8 cellular contexts compared by ENCODE assay signal in the genomic region with DNA sequence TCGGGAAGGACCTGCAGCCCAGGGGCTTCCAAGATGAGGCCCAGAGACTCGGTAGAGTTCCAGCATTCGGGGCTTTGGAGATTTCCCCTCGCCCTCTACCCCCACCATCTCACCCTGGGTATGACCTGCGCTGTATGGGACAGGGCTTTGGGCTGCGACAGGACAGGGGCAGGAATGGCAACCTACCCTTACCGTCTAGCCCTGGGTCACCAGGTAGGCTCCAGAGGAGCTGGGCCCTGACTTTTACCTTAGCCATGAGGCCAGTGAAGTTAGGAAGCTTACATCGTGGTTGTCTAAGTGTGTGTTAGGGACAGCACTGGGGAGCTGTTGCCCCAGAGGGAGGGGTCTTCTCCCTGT. TPM values are rescaled to one million over a fixed set of nuclear protein-coding genes. Genes with fewer than 3 reads are reported as not detected.
DNase-seq lines count a peak whose midpoint lies in the region; ATAC-seq and TF ChIP-seq lines count a peak whose summit lies in the region.

No MANE protein-coding gene starts in this region.

- no peak for TF ChIP-seq POLR2A in esophagus squamous epithelium (IDR thresholded peaks at IDR 0.05)

- H3F3A ChIP-seq in PC-9 (ENCODE audit: insufficient read depth, low read depth): peaks cover 38% of the 10 kb centered on the region; the same call in 1 of the 2 replicates

- intact Hi-C loops in PC-9 (cut with micrococcal nuclease; ENCODE audit: unreplicated experiment) (no loop called here), esophagus squamous epithelium (cut with DNase I) (no loop called here)

- CTCF ChIA-PET in CD8-positive, alpha-beta memory T cell (lab: Charles Lee): interaction anchor here (0.6 to 14.4 kb wide), 7 partner anchors 8 to 34 kb away, joined by 3 to 156 read pairs (median 5); a partner anchor contains a TSS
- CTCF ChIA-PET in PC-9 (lab: Charles Lee): interaction anchor here (1.2 kb wide), 1 partner anchor 37 kb away, joined by 3 read pairs; no protein-coding TSS in a partner anchor

- H3K27ac ChIP-seq in CD8-positive, alpha-beta memory T cell (ENCODE audit: low read depth, low read length): peak overlapping the region; percentile 80
- no peak overlapping the region for H3K27ac ChIP-seq in PC-9
- peak overlapping the region; percentile 78 to 95 (median 86) for H3K27ac ChIP-seq in esophagus squamous epithelium

- no peaks in the 10 kb centered on the region for H3K79me2 ChIP-seq in PC-9 (ENCODE audit: low read depth)

- no peaks in the 10 kb centered on the region for H3K9me3 ChIP-seq in CD8-positive, alpha-beta memory T cell (ENCODE audit: low read length)
- H3K9me3 ChIP-seq in PC-9 (ENCODE audit: insufficient read depth, low read depth) (no peaks in the 10 kb centered on the region), esophagus squamous epithelium (no peaks in the 10 kb centered on the region)

- H3K4me3 Mint-ChIP-seq in CD8-positive, alpha-beta memory T cell: peak overlapping the region; percentile 78 to 95 (median 91)
- peak overlapping the region; percentile 74 for H3K4me3 Mint-ChIP-seq in osteocyte (ENCODE audit: unreplicated experiment)

- TF ChIP-seq CTCF in PC-9 (conservative IDR thresholded peaks at IDR 0.05): no peak
- TF ChIP-seq CTCF in esophagus squamous epithelium (IDR thresholded peaks at IDR 0.05): no peak
- TF ChIP-seq CTCF in osteocyte (IDR thresholded peaks at IDR 0.05): no peak

- no peaks in the 10 kb centered on the region for H3K9me3 Mint-ChIP-seq in CD8-positive, alpha-beta memory T cell
- H3K9me3 Mint-ChIP-seq in osteocyte (ENCODE audit: unreplicated experiment): no peaks in the 10 kb centered on the region

- 31% methylated on average over 7 of the region's 8 CpGs; no CpG with 5 or more reads in 1 of the 2 donors for WGBS in esophagus squamous epithelium, 2 donors

- H3K27me3 ChIP-seq in CD8-positive, alpha-beta memory T cell (ENCODE audit: insufficient read depth, low read length, poor library complexity, severe bottlenecking): no peaks in the 10 kb centered on the region
- no peaks in the 10 kb centered on the region for H3K27me3 ChIP-seq in PC-9 (ENCODE audit: insufficient read depth, low read depth)
- H3K27me3 ChIP-seq in esophagus squamous epithelium: no peaks in the 10 kb centered on the region

- H3K4me2 ChIP-seq in PC-9: peak overlapping the region; percentile 74

- H3K36me3 Mint-ChIP-seq in CD8-positive, alpha-beta memory T cell: peaks cover 0 to 47% (median 6%) of the 10 kb centered on the region in 3 donors
- H3K36me3 Mint-ChIP-seq in osteocyte (ENCODE audit: unreplicated experiment): no peaks in the 10 kb centered on the region

- H3K4me1 Mint-ChIP-seq in CD8-positive, alpha-beta memory T cell: peaks cover 71 to 85% (median 80%) of the 10 kb centered on the region in 3 donors
- peaks cover 35% of the 10 kb centered on the region for H3K4me1 Mint-ChIP-seq in osteocyte (ENCODE audit: unreplicated experiment)

- no peaks in the 10 kb centered on the region for H3K27me3 Mint-ChIP-seq in CD8-positive, alpha-beta memory T cell
- no peaks in the 10 kb centered on the region for H3K27me3 Mint-ChIP-seq in osteocyte (ENCODE audit: unreplicated experiment)

- ATAC-seq in HG02588 (IDR thresholded peaks at IDR 0.05; ENCODE audit: unreplicated experiment): no peak

- H3K4me3 ChIP-seq in CD8-positive, alpha-beta memory T cell (ENCODE audit: low read length): peak overlapping the region; percentile 82
- H3K4me3 ChIP-seq in PC-9 (peak overlapping the region; percentile 58), esophagus squamous epithelium (peak overlapping the region; percentile 35 to 73 (median 56))

- no TSS peak for BruUV-seq in PC-9 (replicated peaks; lab: Mats Ljungman, UMichigan)

- POLR2A ChIA-PET in CD8-positive, alpha-beta memory T cell (lab: Charles Lee): interaction anchor here (0.6 to 4.7 kb wide), 9 partner anchors 9 to 218 kb away, joined by 3 to 54 read pairs (median 5); a partner anchor contains a TSS
- POLR2A ChIA-PET in PC-9 (lab: Charles Lee; ENCODE audit: unreplicated experiment): no interaction called here

- peak overlapping the region; percentile 77; the same call in 1 of the 2 replicates for H2AFZ ChIP-seq in PC-9

- no peaks in the 10 kb centered on the region for H3K36me3 ChIP-seq in CD8-positive, alpha-beta memory T cell (ENCODE audit: insufficient read depth, low read length)
- H3K36me3 ChIP-seq in PC-9 (ENCODE audit: low read depth) (no peaks in the 10 kb centered on the region), esophagus squamous epithelium (peaks cover 0 to 36% (median 11%) of the 10 kb centered on the region in 3 donors)

- no peaks in the 10 kb centered on the region for H3K9me2 ChIP-seq in PC-9 (ENCODE audit: insufficient read depth)

- no peaks in the 10 kb centered on the region for H4K20me1 ChIP-seq in PC-9 (ENCODE audit: insufficient read depth)

- peak overlapping the region; percentile 88 to 100 (median 96) for H3K27ac Mint-ChIP-seq in CD8-positive, alpha-beta memory T cell
- H3K27ac Mint-ChIP-seq in osteocyte (ENCODE audit: unreplicated experiment): peak overlapping the region; percentile 86

- DNase-seq in CD8-positive, alpha-beta memory T cell: no peak
- DNase-seq in PC-9 (no peak), esophagus squamous epithelium (lab: John Stamatoyannopoulos, UW) (no peak), osteocyte (ENCODE audit: extremely low spot score, unreplicated experiment) (no peak), GDM1 (lab: John Stamatoyannopoulos, UW) (no peak), NOMO-1 (lab: John Stamatoyannopoulos, UW; ENCODE audit: unreplicated experiment in 2 of 2) (no peak), NCI-H446 treated with DMSO at 0.1 percent for 48 hours (lab: John Stamatoyannopoulos, UW) (no peak)

- H3K4me1 ChIP-seq in CD8-positive, alpha-beta memory T cell (ENCODE audit: insufficient read depth, low read length): peaks cover 79% of the 10 kb centered on the region
- peaks cover 26% of the 10 kb centered on the region for H3K4me1 ChIP-seq in PC-9 (replicated peaks; ENCODE audit: insufficient read depth)
- H3K4me1 ChIP-seq in esophagus squamous epithelium: peaks cover 45 to 73% (median 51%) of the 10 kb centered on the region in 3 donors

RNA-seq across cellular contexts. Expression of a gene that starts 0.7 kb away (rescaled TPM):
- total RNA-seq in CD8-positive, alpha-beta memory T cell: 10 to 100 TPM; 56.6 to 60.8 TPM
- 81.8 TPM for polyA plus RNA-seq in CD8-positive, alpha-beta memory T cell
- total RNA-seq in PC-9 (2021) (16.2 TPM in 2 replicates), esophagus squamous epithelium (10 to 100 TPM in 3 of 4 donors, 1 to 10 TPM in 1; 3.2 to 25.6 (median 12.3) TPM), osteocyte (16.4 and 16.9 TPM in 2 replicates)

RNA-seq across cellular contexts. Expression of a gene that starts 7.3 kb away (rescaled TPM):
- total RNA-seq in CD8-positive, alpha-beta memory T cell: 100 to 1,000 TPM in 1 of 2 experiments, 10 to 100 TPM in 1; 98.2 to 101 TPM
- 138 TPM for polyA plus RNA-seq in CD8-positive, alpha-beta memory T cell
- 102 and 115 TPM in 2 replicates for total RNA-seq in PC-9 (2021)
- 10 to 100 TPM; 31.6 to 74.9 (median 55.7) TPM for total RNA-seq in esophagus squamous epithelium
- total RNA-seq in osteocyte: 55.8 and 58.6 TPM in 2 replicates

RNA-seq across cellular contexts. Expression of a gene that starts 20.8 kb away (rescaled TPM):
- total RNA-seq in CD8-positive, alpha-beta memory T cell: under 1 TPM; 0.16 to 0.22 TPM
- 0.16 TPM for polyA plus RNA-seq in CD8-positive, alpha-beta memory T cell
- 0.30 and 0.44 TPM in 2 replicates for total RNA-seq in PC-9 (2021)
- total RNA-seq in esophagus squamous epithelium: not detected
- not detected in 2 replicates for total RNA-seq in osteocyte

RNA-seq across cellular contexts. Expression of a gene that starts 32.2 kb away (rescaled TPM):
- total RNA-seq in CD8-positive, alpha-beta memory T cell: 100 to 1,000 TPM; 133 to 140 TPM
- 133 TPM for polyA plus RNA-seq in CD8-positive, alpha-beta memory T cell
- 34.2 and 44.5 TPM in 2 replicates for total RNA-seq in PC-9 (2021)
- total RNA-seq in esophagus squamous epithelium: 10 to 100 TPM; 42.7 to 58.7 (median 52.9) TPM
- 76.7 and 82.1 TPM in 2 replicates for total RNA-seq in osteocyte

RNA-seq across cellular contexts. Expression of a gene that starts 41.4 kb away (rescaled TPM):
- total RNA-seq in CD8-positive, alpha-beta memory T cell: 10 to 100 TPM; 21.2 to 21.4 TPM
- polyA plus RNA-seq in CD8-positive, alpha-beta memory T cell: 9.7 TPM
- total RNA-seq in PC-9 (2021) (8.9 and 11.1 TPM in 2 replicates), esophagus squamous epithelium (1 to 10 TPM; 4.5 to 8.0 (median 7.5) TPM), osteocyte (11.0 and 11.9 TPM in 2 replicates)
